In the genomic region with DNA sequence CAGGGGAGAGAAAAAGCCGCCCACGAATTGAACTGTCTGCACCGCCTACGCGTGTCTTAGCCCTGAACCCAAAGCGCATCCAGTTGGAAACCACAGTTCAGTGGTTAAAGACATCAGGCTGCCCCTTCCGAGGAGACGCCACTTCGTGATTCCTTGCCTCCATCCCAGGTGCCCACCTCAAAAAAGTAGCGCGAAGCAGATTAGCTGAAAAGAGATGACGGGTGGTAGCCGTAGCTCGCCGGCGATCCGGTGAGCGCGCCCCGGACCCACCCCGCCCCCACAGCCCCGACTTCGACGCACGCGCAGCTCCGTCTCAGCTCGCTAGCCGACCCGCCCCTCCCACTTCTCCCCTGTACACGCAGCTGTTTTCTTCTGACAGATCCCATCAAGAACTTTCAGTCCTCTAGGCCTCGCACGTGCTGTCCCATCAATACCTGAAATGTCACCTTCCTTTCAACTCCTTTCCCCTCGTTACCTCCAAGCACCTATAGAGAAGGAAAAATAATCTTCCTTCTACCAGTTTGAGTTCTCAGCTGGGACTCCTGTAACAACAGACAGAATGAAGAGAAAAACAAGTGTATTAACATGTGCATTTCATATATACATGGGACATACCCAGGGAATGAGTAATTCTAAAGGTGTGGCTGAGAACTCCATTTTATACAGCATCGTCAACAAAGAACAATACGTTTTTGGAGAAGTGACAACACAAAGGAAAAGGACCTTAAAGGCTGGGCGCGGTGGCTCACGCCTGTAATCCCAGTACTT, we compare ENCODE assay signal across 8 cellular contexts. TPM values are rescaled to one million over a fixed set of nuclear protein-coding genes. Genes with fewer than 3 reads are reported as not detected.
DNase-seq lines count a peak whose midpoint lies in the region; ATAC-seq and TF ChIP-seq lines count a peak whose summit lies in the region.

No MANE protein-coding gene starts in this region.

- no peaks in the 10 kb centered on the region for H3K9me2 ChIP-seq in neural cell (ENCODE audit: insufficient read depth, low read length)

- H3K9me3 ChIP-seq in KOPT-K1 (ENCODE audit: insufficient read depth, low read length, poor library complexity, severe bottlenecking) (no peaks in the 10 kb centered on the region), neural cell (ENCODE audit: low read length) (no peaks in the 10 kb centered on the region)

- H3K27ac Mint-ChIP-seq in stimulated activated naive CD8-positive, alpha-beta T cell treated with anti-CD3 and anti-CD28 coated beads, Interleukin-15, Interleukin-2, amounts not matched to agents 100 ng/mL and 50 ng/mL, for 24 hours = peak overlapping the region; percentile 99

- peak overlapping the region; percentile 88 for H3K4me2 ChIP-seq in neural cell (ENCODE audit: low read length)

- H3K27ac ChIP-seq in KOPT-K1 (ENCODE audit: low read depth, low read length, poor library complexity, severe bottlenecking) (peak overlapping the region; percentile 67), neural cell (ENCODE audit: low read length) (peak overlapping the region; percentile 89)

- peaks cover 4% of the 10 kb centered on the region for H3K36me3 Mint-ChIP-seq in stimulated activated naive CD8-positive, alpha-beta T cell treated with anti-CD3 and anti-CD28 coated beads, Interleukin-15, Interleukin-2, amounts not matched to agents 100 ng/mL and 50 ng/mL, for 24 hours (ENCODE audit: low read depth)

- H3K36me3 ChIP-seq in KOPT-K1 (ENCODE audit: insufficient read depth, low read length) (no peaks in the 10 kb centered on the region), neural cell (ENCODE audit: insufficient read depth, low read length) (no peaks in the 10 kb centered on the region)

- H3K27me3 Mint-ChIP-seq in stimulated activated naive CD8-positive, alpha-beta T cell treated with anti-CD3 and anti-CD28 coated beads, Interleukin-15, Interleukin-2, amounts not matched to agents 100 ng/mL and 50 ng/mL, for 24 hours = peaks cover 3% of the 10 kb centered on the region

- H3K9me3 Mint-ChIP-seq in stimulated activated naive CD8-positive, alpha-beta T cell treated with anti-CD3 and anti-CD28 coated beads, Interleukin-15, Interleukin-2, amounts not matched to agents 100 ng/mL and 50 ng/mL, for 24 hours = no peaks in the 10 kb centered on the region

- H3K4me3 Mint-ChIP-seq in stimulated activated naive CD8-positive, alpha-beta T cell treated with anti-CD3 and anti-CD28 coated beads, Interleukin-15, Interleukin-2, amounts not matched to agents 100 ng/mL and 50 ng/mL, for 24 hours = peak overlapping the region; percentile 95

- no peak for TF ChIP-seq EP300 in neural cell (conservative IDR thresholded peaks at IDR 0.05; ENCODE audit: poor library complexity, severe bottlenecking)

- peaks cover 48% of the 10 kb centered on the region for H3K4me1 Mint-ChIP-seq in stimulated activated naive CD8-positive, alpha-beta T cell treated with anti-CD3 and anti-CD28 coated beads, Interleukin-15, Interleukin-2, amounts not matched to agents 100 ng/mL and 50 ng/mL, for 24 hours (ENCODE audit: low read depth)

- no peaks in the 10 kb centered on the region for H3K79me2 ChIP-seq in neural cell (replicated peaks; ENCODE audit: insufficient read depth, low read length)

- peak overlapping the region; percentile 89 for H3K9ac ChIP-seq in neural cell (ENCODE audit: low read length)

- peak overlapping the region; percentile 98 for H3K4me3 ChIP-seq in fibroblast of villous mesenchyme (ENCODE audit: low read depth, low read length)
- H3K4me3 ChIP-seq in neural cell (ENCODE audit: low read length) = peak overlapping the region; percentile 98

- DNase-seq in DMS153 (lab: John Stamatoyannopoulos, UW) = peak; percentile 43
- peak; percentile 90 for DNase-seq in RPMI8226
- DNase-seq in activated effector memory CD4-positive, alpha-beta T cell treated with anti-CD3 and anti-CD28 coated beads, Interleukin-2, amount 50 U/mL, for 16 hours = peak; percentile 91
- DNase-seq in fibroblast of villous mesenchyme (ENCODE audit: low read depth) = peak; percentile 83

- TF ChIP-seq RAD21 in neural cell (conservative IDR thresholded peaks at IDR 0.05) = no peak

- no peaks in the 10 kb centered on the region for H3K27me3 ChIP-seq in neural cell (ENCODE audit: insufficient read depth, low read depth, low read length)

- H4K20me1 ChIP-seq in neural cell (ENCODE audit: insufficient read depth) = no peaks in the 10 kb centered on the region

- H2AFZ ChIP-seq in neural cell (ENCODE audit: low read depth, low read length) = peak overlapping the region; percentile 98

- ATAC-seq in GM21717 (IDR thresholded peaks at IDR 0.05; ENCODE audit: unreplicated experiment) = peak; percentile 42

- TF ChIP-seq CTCF in fibroblast of villous mesenchyme (IDR thresholded peaks at IDR 0.05; ENCODE audit: insufficient read depth, low read depth, low read length) (no peak), neural cell (IDR thresholded peaks at IDR 0.05; ENCODE audit: poor library complexity, severe bottlenecking) (no peak)

- peaks cover 5% of the 10 kb centered on the region for H3F3A ChIP-seq in neural cell (ENCODE audit: insufficient read depth, low read length, poor library complexity, severe bottlenecking)

TF ChIP-seq in neural cell, 6 proteins besides CTCF, POLR2A, EP300 and RAD21:
- TF ChIP-seq MXI1 (conservative IDR thresholded peaks at IDR 0.05; ENCODE audit: poor library complexity, severe bottlenecking) (peak; percentile 92), SMC3 (conservative IDR thresholded peaks at IDR 0.05; ENCODE audit: poor library complexity) (no peak), REST (IDR thresholded peaks at IDR 0.05; ENCODE audit: borderline replicate concordance) (no peak), EZH2 (IDR thresholded peaks at IDR 0.05; ENCODE audit: borderline replicate concordance, insufficient read depth, low read length, poor library complexity, severe bottlenecking) (no peak), POLR2AphosphoS5 (IDR thresholded peaks at IDR 0.05) (peak; percentile 65), TAF1 (IDR thresholded peaks at IDR 0.05; ENCODE audit: low read depth) (peak; percentile 7)

RNA-seq across cellular contexts. Expression of gene OR4D9, which starts 49.5 kb away (rescaled TPM):
- total RNA-seq in fibroblast of villous mesenchyme = under 0.01 TPM in 1 of 2 replicates, not detected in the other
- not detected in 2 replicates for polyA plus RNA-seq in neural cell
- not detected in 2 replicates for polyA minus RNA-seq in neural cell

RNA-seq across cellular contexts. Expression of gene OSBP, which starts 54.7 kb away (rescaled TPM):
- total RNA-seq in fibroblast of villous mesenchyme = 34.8 and 44.0 TPM in 2 replicates
- polyA plus RNA-seq in neural cell = 24.4 and 25.7 TPM in 2 replicates
- polyA minus RNA-seq in neural cell = 51.9 and 57.3 TPM in 2 replicates

RNA-seq across cellular contexts. Expression of gene OR4D11, which starts 57.5 kb away (rescaled TPM):
- not detected in 2 replicates for total RNA-seq in fibroblast of villous mesenchyme
- polyA plus RNA-seq in neural cell = 1.6 TPM in 1 of 2 replicates, not detected in the other
- not detected in 2 replicates for polyA minus RNA-seq in neural cell

Comparison
In these comparisons a context has a peak if more than half of its experiments do, and no peak if none do; other contexts are left out.
1. Peak in every context shown above with its lines: DNase-seq, ATAC-seq, H3K4me3 ChIP-seq and H3K27ac ChIP-seq.